ENCODE assay signal across 6 cellular contexts in genomic region chr3:62918752-62919151, GRCh38. TPM values are rescaled to one million over a fixed set of nuclear protein-coding genes. Genes with fewer than 3 reads are reported as not detected.
"Had no signal": no experiment of that assay in that cellular context is flagged by ENCODE, and none has a peak within 500 bp of the region (broad histone marks: within the 10 kb centered on the region; RNA-seq: fewer than 3 reads in every experiment).

No MANE protein-coding gene starts in this region.

- ATAC-seq: HepG2 had no signal

- H3K4me2 ChIP-seq: GM23338 had no signal

- DNase-seq: H9, HCEC 1CT, KBM-7 had no signal

- H2AFZ ChIP-seq: GM23338 had no signal

- H3K4me3 ChIP-seq: GM23338 had no signal

RNA-seq across cellular contexts. Expression of gene CADPS, which starts 43.5 kb away (rescaled TPM):
- total RNA-seq: HepG2 had no signal
- polyA plus RNA-seq: HepG2, IgD-negative memory B cell had no signal
